28 cellular contexts compared by ENCODE assay signal in the genomic region with DNA sequence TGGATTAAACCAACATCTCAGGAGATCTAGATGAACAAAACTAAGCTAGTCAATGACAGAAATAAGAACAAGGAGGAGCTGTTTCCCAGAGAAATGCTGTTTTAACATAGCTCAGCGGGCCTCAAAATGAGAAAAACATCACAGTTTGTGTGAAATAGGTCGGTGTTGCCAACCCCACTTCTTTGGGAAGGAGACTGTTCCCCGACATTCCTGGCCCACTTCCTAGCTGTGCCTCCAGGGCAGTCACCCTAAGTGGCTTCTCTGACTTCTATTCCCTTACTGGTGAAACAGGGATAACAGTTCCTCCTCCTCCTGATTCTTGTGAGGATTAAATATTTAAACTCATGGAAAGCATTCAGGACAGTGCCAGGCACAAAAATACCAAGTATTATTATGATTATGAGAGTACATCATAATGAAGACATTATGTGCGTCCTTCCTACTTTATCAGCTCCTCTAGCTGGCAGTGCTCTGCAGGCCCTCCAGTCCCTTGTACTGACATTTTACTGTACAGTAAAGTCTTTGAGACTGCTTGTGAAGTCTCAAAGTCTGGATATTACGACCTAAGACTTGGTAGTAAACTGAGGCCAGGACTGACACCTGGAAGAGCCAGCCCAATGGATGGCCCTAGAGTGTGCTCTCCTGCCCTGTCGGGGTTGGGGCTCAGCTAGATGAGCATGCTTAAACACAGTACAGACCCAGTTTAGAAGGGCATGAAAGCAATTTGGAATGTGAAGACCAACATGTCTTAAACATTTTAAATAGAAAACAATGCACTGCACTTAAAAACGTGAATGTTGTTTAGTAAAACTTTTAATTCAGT. TPM values are rescaled to one million over a fixed set of nuclear protein-coding genes. Genes with fewer than 3 reads are reported as not detected.
"Had no signal": no experiment of that assay in that cellular context is flagged by ENCODE, and none has a peak within 500 bp of the region (broad histone marks: within the 10 kb centered on the region; RNA-seq: fewer than 3 reads in every experiment).

No MANE protein-coding gene starts in this region.

- H3K4me1 ChIP-seq: parathyroid adenoma had no signal

- H3K4me3 ChIP-seq: ascending aorta, gastroesophageal sphincter, lower lobe of right lung, psoas muscle, spleen, suprapubic skin, tibial artery had no signal

- H3K27ac ChIP-seq: ascending aorta, brain microvascular endothelial cell, gastroesophageal sphincter, lower lobe of right lung, parathyroid adenoma, psoas muscle, spleen, suprapubic skin, tibial artery had no signal

- H3K9ac ChIP-seq: parathyroid adenoma had no signal

- H3K27me3 Mint-ChIP-seq: activated B cell treated with CpG ODN at 0.5 μM for 24 hours; activated naive CD4-positive, alpha-beta T cell treated with anti-CD3 and anti-CD28 coated beads, Interleukin-2, amount 10 ng/mL, durations not matched to agents 7 days and 5 days; activated naive CD8-positive, alpha-beta T cell treated with anti-CD3 and anti-CD28 coated beads, Interleukin-2, amount 10 ng/mL, durations not matched to agents 7 days and 5 days; central memory CD8-positive, alpha-beta T cell; naive thymus-derived CD8-positive, alpha-beta T cell; T-helper 17 cell had no signal

- H3K4me3 Mint-ChIP-seq: activated B cell treated with CpG ODN at 0.5 μM for 24 hours; activated naive CD4-positive, alpha-beta T cell treated with anti-CD3 and anti-CD28 coated beads, Interleukin-2, amount 10 ng/mL, durations not matched to agents 7 days and 5 days; activated naive CD8-positive, alpha-beta T cell treated with anti-CD3 and anti-CD28 coated beads, Interleukin-2, amount 10 ng/mL, durations not matched to agents 7 days and 5 days; central memory CD8-positive, alpha-beta T cell; neural crest cell; T-helper 17 cell had no signal

- H3K9me3 ChIP-seq: ascending aorta, gastroesophageal sphincter, lower lobe of right lung, psoas muscle, spleen, suprapubic skin, tibial artery had no signal

- H3K27me3 ChIP-seq: ascending aorta, brain microvascular endothelial cell, gastroesophageal sphincter, spleen, suprapubic skin, tibial artery had no signal

- H3K9me3 Mint-ChIP-seq: activated B cell treated with CpG ODN at 0.5 μM for 24 hours; activated naive CD4-positive, alpha-beta T cell treated with anti-CD3 and anti-CD28 coated beads, Interleukin-2, amount 10 ng/mL, durations not matched to agents 7 days and 5 days; activated naive CD8-positive, alpha-beta T cell treated with anti-CD3 and anti-CD28 coated beads, Interleukin-2, amount 10 ng/mL, durations not matched to agents 7 days and 5 days; central memory CD8-positive, alpha-beta T cell; neural crest cell had no signal

- ATAC-seq: gastroesophageal sphincter; lower lobe of right lung; naive thymus-derived CD8-positive, alpha-beta T cell; T-helper 17 cell had no signal

- H3K27ac Mint-ChIP-seq: activated B cell treated with CpG ODN at 0.5 μM for 24 hours; activated naive CD4-positive, alpha-beta T cell treated with anti-CD3 and anti-CD28 coated beads, Interleukin-2, amount 10 ng/mL, durations not matched to agents 7 days and 5 days; activated naive CD8-positive, alpha-beta T cell treated with anti-CD3 and anti-CD28 coated beads, Interleukin-2, amount 10 ng/mL, durations not matched to agents 7 days and 5 days; T-helper 17 cell had no signal

- FAIRE-seq: colon, keratinocyte had no signal

- DNase-seq: activated B cell treated with CpG ODN at 0.5 μM for 24 hours; activated CD8-positive, alpha-beta memory T cell treated with anti-CD3 and anti-CD28 coated beads for 24 hours; activated gamma-delta T cell; activated naive CD4-positive, alpha-beta T cell treated with anti-CD3 and anti-CD28 coated beads, Interleukin-2, amount 10 ng/mL, durations not matched to agents 7 days and 5 days; activated naive CD8-positive, alpha-beta T cell treated with anti-CD3 and anti-CD28 coated beads, Interleukin-2, amount 10 ng/mL, durations not matched to agents 7 days and 5 days; activated T-cell treated with anti-CD3 and anti-CD28 coated beads, Interleukin-2, amount 50 U/mL, for 1 hour; brain microvascular endothelial cell; effector CD4-positive, alpha-beta T cell; hippocampal formation; left cardiac atrium; lower lobe of right lung; naive thymus-derived CD8-positive, alpha-beta T cell; psoas muscle; spleen; stimulated activated naive CD4-positive, alpha-beta T cell; T-helper 17 cell; T1000; tibial artery had no signal

RNA-seq across cellular contexts. Expression of a gene that starts 15.6 kb away (rescaled TPM):
- total RNA-seq: ascending aorta, dermis blood vessel endothelial cell, epithelial cell of proximal tubule had no signal
- polyA plus RNA-seq: keratinocyte had no signal
